In the genomic region with DNA sequence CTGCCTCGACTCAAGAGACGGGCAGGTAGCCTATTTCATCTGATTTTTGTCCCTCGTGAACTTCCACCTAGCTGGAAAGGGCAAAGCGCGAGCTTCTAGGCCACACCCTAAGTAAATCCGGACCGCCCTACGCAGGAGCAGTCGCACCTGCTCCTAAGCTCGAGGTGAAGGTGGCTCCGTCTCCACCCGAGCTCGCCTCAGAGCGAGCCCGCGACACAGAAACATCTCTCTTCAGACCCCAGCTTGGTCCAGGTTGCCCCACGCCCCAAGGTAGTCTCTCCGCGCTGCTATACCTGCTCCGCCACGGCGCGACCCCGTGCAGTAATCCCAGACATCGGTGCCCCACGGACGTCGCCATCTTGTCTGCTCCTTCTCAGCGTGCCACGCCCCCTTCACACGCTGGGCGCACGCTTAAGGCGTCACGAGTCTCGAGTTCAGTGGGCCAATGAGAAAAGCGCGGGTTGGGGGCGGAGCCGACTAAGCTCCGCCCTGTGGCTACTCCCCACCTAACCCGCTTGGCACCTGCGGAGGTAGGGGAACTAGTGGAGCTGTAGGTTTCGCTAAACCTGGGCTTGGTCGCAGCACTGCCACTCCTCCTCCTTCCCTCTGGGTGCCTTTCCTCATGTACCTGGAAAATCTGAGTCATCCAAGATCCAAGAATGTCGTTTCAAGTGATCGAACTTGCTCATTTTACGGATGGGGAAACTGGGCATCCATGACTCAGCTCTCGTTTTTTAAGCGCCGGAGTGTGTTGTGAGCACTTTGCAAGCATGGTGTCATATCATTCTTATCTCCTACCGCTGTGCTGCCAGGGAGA, we compare ENCODE assay signal across 8 cellular contexts. TPM values are rescaled to one million over a fixed set of nuclear protein-coding genes. Genes with fewer than 3 reads are reported as not detected.
DNase-seq lines count a peak whose midpoint lies in the region; ATAC-seq and TF ChIP-seq lines count a peak whose summit lies in the region.

Gene PISD, minus strand, starts transcription at position 365 of the 817 bp plus-strand sequence. Its CDS starts 7 bp downstream, at position 358.

- WGBS in liver = 3% methylated on average over 52 of the region's 52 CpGs

- H3K27ac ChIP-seq in liver (ENCODE audit: low read depth in 1 of 2, low read length in 2 of 2) = peak within 1 kb of the TSS; percentile 79 to 82

- peaks cover 0 to 2% (median 0%) of the 10 kb centered on the region in 4 donors for H3K36me3 ChIP-seq in liver (ENCODE audit: control insufficient read depth in 4 of 4, insufficient read depth in 3 of 4, low read depth in 1 of 4, low read length in 3 of 4)

- H3K9ac ChIP-seq in liver (ENCODE audit: low read depth in 1 of 2, low read length in 2 of 2) = peak within 1 kb of the TSS; percentile 80 to 84

- no peaks in the 10 kb centered on the region for H3K9me3 ChIP-seq in liver (ENCODE audit: control insufficient read depth in 4 of 4, low read length in 3 of 4)

- no peak for TF ChIP-seq CTCF in liver (IDR thresholded peaks at IDR 0.05; ENCODE audit: low read depth, low read length, missing input control)

- H3K4me3 ChIP-seq in liver (ENCODE audit: low read depth in 1 of 3, low read length in 3 of 3) = peak within 1 kb of the TSS; percentile 75 to 100 (median 96)

- ATAC-seq in GM19372 (IDR thresholded peaks at IDR 0.05; ENCODE audit: low read depth, unreplicated experiment) = peak; percentile 86
- peak; percentile 49 for ATAC-seq in HG03558 (IDR thresholded peaks at IDR 0.05; ENCODE audit: extremely low read depth, unreplicated experiment)

- peaks cover 0 to 14% (median 11%) of the 10 kb centered on the region in 4 donors for H3K4me1 ChIP-seq in liver (ENCODE audit: control insufficient read depth in 4 of 4, insufficient read depth in 4 of 4, low read length in 3 of 4)

- H3K27me3 ChIP-seq in liver (ENCODE audit: control insufficient read depth in 4 of 4, insufficient read depth in 4 of 4, low read length in 3 of 4) = no peaks in the 10 kb centered on the region

- TF ChIP-seq RAD21 in liver (IDR thresholded peaks at IDR 0.05) = no peak

- peak; percentile 68 to 92 (median 86) for DNase-seq in C1 segment of cervical spinal cord (lab: John Stamatoyannopoulos, UW)
- peak; percentile 89 for DNase-seq in NCI-H774 (lab: John Stamatoyannopoulos, UW)
- DNase-seq in activated CD4-positive, alpha-beta T cell treated with anti-CD3 and anti-CD28 coated beads, Interleukin-2, amount 50 U/mL, for 48 hours = peak; percentile 97
- peak; percentile 88 to 97 for DNase-seq in dermis microvascular lymphatic vessel endothelial cell (ENCODE audit: low read depth in 2 of 2)
- DNase-seq in stimulated activated CD4-positive, alpha-beta T cell treated with anti-CD3 and anti-CD28 coated beads, Interleukin-4, amount 100 ng/mL, for 24 hours = peak; percentile 96

TF ChIP-seq in liver, 16 proteins besides CTCF, POLR2A, EP300 and RAD21:
- TF ChIP-seq SP1 (IDR thresholded peaks at IDR 0.05) (peak; percentile 94), FOXA2 (IDR thresholded peaks at IDR 0.05) (no peak), EGR1 (IDR thresholded peaks at IDR 0.05; ENCODE audit: low read depth in 2 of 2) (no peak), RXRA (IDR thresholded peaks at IDR 0.05) (peak; percentile 84 to 91), ZBTB33 (IDR thresholded peaks at IDR 0.05) (peak; percentile 82), HNF4A (conservative IDR thresholded peaks at IDR 0.05) (peak; percentile 38 to 56), GABPA (IDR thresholded peaks at IDR 0.05 in 1 of 2, conservative IDR thresholded peaks at IDR 0.05 in 1 of 2) (no peak), YY1 (IDR thresholded peaks at IDR 0.05) (peak; percentile 99), NR2F2 (IDR thresholded peaks at IDR 0.05) (peak; percentile 59), JUND (IDR thresholded peaks at IDR 0.05) (peak; percentile 75 to 88), HNF4G (IDR thresholded peaks at IDR 0.05) (no peak), TAF1 (conservative IDR thresholded peaks at IDR 0.05) (peak; percentile 51), FOXA1 (IDR thresholded peaks at IDR 0.05) (no peak), REST (IDR thresholded peaks at IDR 0.05) (peak; percentile 41)
- TF ChIP-seq, protein P1, sequence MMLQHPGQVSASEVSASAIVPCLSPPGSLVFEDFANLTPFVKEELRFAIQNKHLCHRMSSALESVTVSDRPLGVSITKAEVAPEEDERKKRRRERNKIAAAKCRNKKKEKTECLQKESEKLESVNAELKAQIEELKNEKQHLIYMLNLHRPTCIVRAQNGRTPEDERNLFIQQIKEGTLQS (IDR thresholded peaks at IDR 0.05) = no peak
- TF ChIP-seq, protein P2, sequence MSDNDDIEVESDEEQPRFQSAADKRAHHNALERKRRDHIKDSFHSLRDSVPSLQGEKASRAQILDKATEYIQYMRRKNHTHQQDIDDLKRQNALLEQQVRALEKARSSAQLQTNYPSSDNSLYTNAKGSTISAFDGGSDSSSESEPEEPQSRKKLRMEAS (IDR thresholded peaks at IDR 0.05) = peak; percentile 95

RNA-seq across cellular contexts. Expression of gene PISD, which starts in this region (rescaled TPM):
- total RNA-seq in dermis microvascular lymphatic vessel endothelial cell = 19.8 and 29.5 TPM in 2 replicates
- total RNA-seq in liver = 10 to 100 TPM; 24.3 to 28.3 TPM
- 10 to 100 TPM; 14.7 to 16.5 TPM for polyA plus RNA-seq in liver

Comparison
In these comparisons a context has a peak if more than half of its experiments do, and no peak if none do; other contexts are left out.
1. Peak in every context shown above with its lines: DNase-seq, ATAC-seq, H3K4me3 ChIP-seq and H3K27ac ChIP-seq.